In genomic region chr3:39810647-39811161, GRCh38 we compare ENCODE assay signal across 10 cellular contexts. TPM values are rescaled to one million over a fixed set of nuclear protein-coding genes. Genes with fewer than 3 reads are reported as not detected.
DNase-seq lines count a peak whose midpoint lies in the region; ATAC-seq and TF ChIP-seq lines count a peak whose summit lies in the region.
"Had no signal": no experiment of that assay in that cellular context is flagged by ENCODE, and none has a peak within 500 bp of the region (broad histone marks: within the 10 kb centered on the region; RNA-seq: fewer than 3 reads in every experiment).

No MANE protein-coding gene starts in this region.

- no peak overlapping the region for H2AFZ ChIP-seq in SK-N-SH (ENCODE audit: low read depth)
- H2AFZ ChIP-seq: GM23248 had no signal

- H3K27ac ChIP-seq in SK-N-SH (ENCODE audit: low read depth in 2 of 2, low read length in 1 of 2) (no peak overlapping the region), angular gyrus (ENCODE audit: low read depth, low read length) (peak overlapping the region; percentile 60), right lobe of liver (peak overlapping the region; percentile 44 to 70 (median 52))
- H3K27ac ChIP-seq: cardiac muscle cell, GM23248 had no signal

- H3K27me3 ChIP-seq in SK-N-SH (ENCODE audit: insufficient read depth), result peaks cover 16% of the 10 kb centered on the region
- no peaks in the 10 kb centered on the region for H3K27me3 ChIP-seq in right lobe of liver

- H3K4me3 ChIP-seq in SK-N-SH (ENCODE audit: low read depth in 2 of 2, low read length in 1 of 2), result peak overlapping the region; percentile 67 to 76; a peak in 3 of 4 replicates
- H3K4me3 ChIP-seq in right lobe of liver, result peak overlapping the region; percentile 61 to 88 (median 72)

- no peaks in the 10 kb centered on the region for H3K79me2 ChIP-seq in SK-N-SH (ENCODE audit: insufficient read depth)

- CTCF ChIA-PET in SK-N-SH (lab: Yijun Ruan, JAX), result interaction anchor here (1.1 to 2.8 kb wide), 3 partner anchors 10 to 368 kb away, joined by 3 to 32 read pairs (median 4); no protein-coding TSS in a partner anchor

- TF ChIP-seq EP300 in SK-N-SH (IDR thresholded peaks at IDR 0.05; ENCODE audit: borderline replicate concordance in 1 of 2, low read depth in 1 of 2, low read length in 1 of 2), result no peak

- WGBS in SK-N-SH (ENCODE audit: low lambda C conversion rate), result 90% methylated on average over 16 of the region's 16 CpGs
- WGBS in right lobe of liver (ENCODE audit: insufficient coverage, low coverage, low lambda C conversion rate, missing lambda C conversion rate), result 15% methylated on average over 15 of the region's 16 CpGs

- peaks cover 0 to 16% of the 10 kb centered on the region in 2 experiments; a peak in 1 of 4 replicates for H3K4me1 ChIP-seq in SK-N-SH (ENCODE audit: control insufficient read depth in 1 of 2, insufficient read depth in 2 of 2, low read depth in 1 of 2, low read length in 1 of 2)
- peaks cover 0 to 39% (median 8%) of the 10 kb centered on the region in 4 donors for H3K4me1 ChIP-seq in right lobe of liver

- no peak for TF ChIP-seq CTCF in SK-N-SH (IDR thresholded peaks at IDR 0.05)
- no peak for TF ChIP-seq CTCF in right lobe of liver (IDR thresholded peaks at IDR 0.05)

- no peaks in the 10 kb centered on the region for H4K20me1 ChIP-seq in SK-N-SH (ENCODE audit: insufficient read depth)

- H3K9ac ChIP-seq in SK-N-SH, result no peak overlapping the region
- H3K9ac ChIP-seq: GM23248 had no signal

- peak overlapping the region; percentile 94; the same call in 1 of the 2 replicates for H3K4me2 ChIP-seq in SK-N-SH

- TF ChIP-seq POLR2A in right lobe of liver (IDR thresholded peaks at IDR 0.05), result no peak

- DNase-seq in SK-N-SH (no peak), right lobe of liver (peak in 1 of 3 donors; percentile 29), superior temporal gyrus (ENCODE audit: extremely low spot score) (peak; percentile 32)

- no peaks in the 10 kb centered on the region for H3K9me2 ChIP-seq in SK-N-SH

- H3F3A ChIP-seq in SK-N-SH (replicated peaks; ENCODE audit: insufficient read depth), result peaks cover 14% of the 10 kb centered on the region

- ATAC-seq in SK-N-SH treated with all-trans-retinoic acid at 6 μM for 48 hours, result no peak
- peak in 1 of 4 donors; percentile 14 for ATAC-seq in right lobe of liver
- ATAC-seq in GM19397 (IDR thresholded peaks at IDR 0.05; ENCODE audit: unreplicated experiment), result no peak
- no peak for ATAC-seq in GM18907 (IDR thresholded peaks at IDR 0.05; ENCODE audit: unreplicated experiment)
- no peak for ATAC-seq in HG02678 (IDR thresholded peaks at IDR 0.05; ENCODE audit: unreplicated experiment)

- intact Hi-C loops in right lobe of liver (cut with DNase I), result no loop called here

- TF ChIP-seq RAD21 in SK-N-SH (IDR thresholded peaks at IDR 0.05; ENCODE audit: low read length), result no peak

- H3K36me3 ChIP-seq in SK-N-SH (replicated peaks in 1 of 2; ENCODE audit: control insufficient read depth in 1 of 2, insufficient read depth in 2 of 2, low read length in 1 of 2) (no peaks in the 10 kb centered on the region), right lobe of liver (no peaks in the 10 kb centered on the region)
- H3K36me3 ChIP-seq: cardiac muscle cell had no signal

- POLR2A ChIA-PET in SK-N-SH (lab: Yijun Ruan, JAX), result interaction anchor here (0.5 kb wide), 1 partner anchor 21 kb away, joined by 3 read pairs; no protein-coding TSS in a partner anchor

- H3K9me3 ChIP-seq in SK-N-SH, result no peaks in the 10 kb centered on the region
- no peaks in the 10 kb centered on the region for H3K9me3 ChIP-seq in right lobe of liver

TF ChIP-seq in SK-N-SH, 30 proteins besides CTCF, POLR2A, EP300 and RAD21:
- no peak for TF ChIP-seq FOSL2 (IDR thresholded peaks at IDR 0.05; ENCODE audit: borderline replicate concordance, low read depth)
- no peak for TF ChIP-seq TAF1 (IDR thresholded peaks at IDR 0.05; ENCODE audit: borderline replicate concordance, low read depth, low read length)
- no peak for TF ChIP-seq CHD2 (IDR thresholded peaks at IDR 0.05; ENCODE audit: low read length, partially characterized antibody)
- TF ChIP-seq FOXM1 (IDR thresholded peaks at IDR 0.05; ENCODE audit: low read depth), result no peak
- no peak for TF ChIP-seq MAX (IDR thresholded peaks at IDR 0.05; ENCODE audit: low read depth)
- no peak for TF ChIP-seq MXI1 (IDR thresholded peaks at IDR 0.05; ENCODE audit: low read depth, low read length)
- TF ChIP-seq FOXJ3 (CRISPR knock-in tag; IDR thresholded peaks at IDR 0.05), result no peak
- TF ChIP-seq NRF1 (IDR thresholded peaks at IDR 0.05; ENCODE audit: low read depth, low read length), result no peak
- TF ChIP-seq ZBTB33 (IDR thresholded peaks at IDR 0.05; ENCODE audit: borderline replicate concordance, low read depth), result no peak
- TF ChIP-seq NFIC (IDR thresholded peaks at IDR 0.05; ENCODE audit: borderline replicate concordance), result no peak
TF ChIP-seq in SK-N-SH: peak in this region for 0.

TF ChIP-seq in SK-N-SH treated with all-trans-retinoic acid at 6 μM for 48 hours, 23 proteins besides CTCF, POLR2A, EP300 and RAD21:
- no peak for TF ChIP-seq TSHZ2 (CRISPR knock-in tag; IDR thresholded peaks at IDR 0.05)
- TF ChIP-seq CSDC2 (CRISPR knock-in tag; IDR thresholded peaks at IDR 0.05), result no peak
- TF ChIP-seq ZC3H10 (CRISPR knock-in tag; IDR thresholded peaks at IDR 0.05), result no peak
- TF ChIP-seq CREB5 (CRISPR knock-in tag; IDR thresholded peaks at IDR 0.05; ENCODE audit: low read depth), result no peak
- no peak for TF ChIP-seq ISL1 (CRISPR knock-in tag; IDR thresholded peaks at IDR 0.05)
- TF ChIP-seq ARNTL (CRISPR knock-in tag; IDR thresholded peaks at IDR 0.05; ENCODE audit: borderline replicate concordance, low read depth), result no peak
- no peak for TF ChIP-seq PPARA (CRISPR knock-in tag; IDR thresholded peaks at IDR 0.05; ENCODE audit: borderline replicate concordance)
- no peak for TF ChIP-seq ZNF565 (CRISPR knock-in tag; conservative IDR thresholded peaks at IDR 0.05; ENCODE audit: low read depth)
- TF ChIP-seq GLIS3 (CRISPR knock-in tag; IDR thresholded peaks at IDR 0.05), result no peak
- no peak for TF ChIP-seq ZNF8 (CRISPR knock-in tag; IDR thresholded peaks at IDR 0.05)
- no peak for TF ChIP-seq SNAI2 (CRISPR knock-in tag; IDR thresholded peaks at IDR 0.05)
- no peak for TF ChIP-seq ZFP30 (CRISPR knock-in tag; IDR thresholded peaks at IDR 0.05)
- TF ChIP-seq ZNF70 (CRISPR knock-in tag; IDR thresholded peaks at IDR 0.05), result no peak

RNA-seq across cellular contexts. Expression of gene MYRIP, which starts 1.3 kb away (rescaled TPM):
- polyA plus RNA-seq in SK-N-SH (2012; rRNA removed), result 1.1 and 1.2 TPM in 2 replicates
- polyA plus RNA-seq in SK-N-SH (2012; cell fraction: cytosol; rRNA removed), result 1.1 and 1.2 TPM in 2 replicates
- polyA plus RNA-seq in SK-N-SH (2012; cell fraction: nucleus; rRNA removed), result 1.3 and 1.6 TPM in 2 replicates
- 10 to 100 TPM; 14.3 to 23.2 (median 19.0) TPM for total RNA-seq in right lobe of liver

Comparison
In these comparisons a context has a peak if more than half of its experiments do, and no peak if none do; other contexts are left out.
1. H3K27ac ChIP-seq: peak in angular gyrus (single experiment) and right lobe of liver (3 of 3); none in SK-N-SH (0 of 2).